In genomic region chr16:609984-610383, GRCh38 we compare ENCODE assay signal across 17 cellular contexts. TPM values are rescaled to one million over a fixed set of nuclear protein-coding genes. Genes with fewer than 3 reads are reported as not detected.
"Had no signal": no experiment of that assay in that cellular context is flagged by ENCODE, and none has a peak within 500 bp of the region (broad histone marks: within the 10 kb centered on the region; RNA-seq: fewer than 3 reads in every experiment).

No MANE protein-coding gene starts in this region.

- H3K4me1 ChIP-seq: adrenal gland had no signal

- H3K27ac ChIP-seq: adrenal gland, left lung, right atrium auricular region, SK-N-MC had no signal

- ATAC-seq: stimulated activated memory B cell treated with anti-CD40 and anti-IgM and Interleukin-4, amounts not matched to agents 10 μg/mL and 1 μg/mL and 100 μg/mL, for 72 hours; T-cell had no signal

- DNase-seq: activated B cell treated with CpG ODN at 0.5 μM for 24 hours; activated CD4-positive, alpha-beta T cell treated with anti-CD3 and anti-CD28 coated beads, Interleukin-2, amount 10 ng/mL, durations not matched to agents 24 days and 14 days; activated naive CD4-positive, alpha-beta T cell treated with anti-CD3 and anti-CD28 coated beads, Interleukin-2, amount 50 U/mL, for 16 hours; activated T-cell treated with anti-CD3 and anti-CD28 coated beads for 4 hours; adrenal gland; endodermal cell; erythroblast; immature natural killer cell; mesendoderm; stimulated activated CD4-positive, alpha-beta T cell treated with anti-CD3 and anti-CD28 coated beads, Interleukin-1b, Interleukin-23, amount 100 ng/mL, for 48 hours; T-cell; upper lobe of left lung had no signal

- H3K9me3 ChIP-seq: adrenal gland, right atrium auricular region had no signal

- H3K27me3 ChIP-seq: adrenal gland, left lung, right atrium auricular region, upper lobe of left lung had no signal

- H3K36me3 ChIP-seq: adrenal gland, left lung, right atrium auricular region, upper lobe of left lung had no signal

- H3K4me3 ChIP-seq: adrenal gland, left lung, right atrium auricular region, SK-N-MC, smooth muscle cell, upper lobe of left lung had no signal

RNA-seq across cellular contexts. Expression of gene WFIKKN1, which starts 20.8 kb away (rescaled TPM):
- total RNA-seq: smooth muscle cell had no signal
